ENCODE assay signal across 12 cellular contexts in the genomic region with DNA sequence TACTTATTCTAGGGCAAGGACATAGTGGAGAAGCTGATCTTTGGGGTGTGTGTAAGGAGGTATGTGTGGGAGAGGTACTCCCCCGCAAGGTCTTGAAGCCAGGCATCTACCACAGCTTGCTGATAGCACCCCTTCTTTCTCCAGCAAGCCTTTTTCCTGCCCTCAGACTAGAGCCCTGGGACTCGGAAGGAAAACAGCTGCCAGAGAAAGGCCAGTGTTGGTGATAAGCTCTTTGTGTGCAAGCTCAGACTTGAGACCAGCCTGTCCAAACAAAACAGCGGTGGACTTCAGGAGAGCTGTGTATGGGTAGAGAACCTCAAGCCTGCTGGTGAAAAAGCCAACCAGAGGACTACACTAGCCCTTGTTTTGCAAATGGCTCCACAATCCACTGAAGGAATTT.
A peak's percentile ranks its signal among the peaks of the same experiment; 100 is the strongest.
DNase-seq lines count a peak whose midpoint lies in the region; ATAC-seq, FAIRE-seq and TF ChIP-seq lines count a peak whose summit lies in the region.
"Had no signal": no experiment of that assay in that cellular context is flagged by ENCODE, and none has a peak within 500 bp of the region (broad histone marks: within the 10 kb centered on the region; RNA-seq: fewer than 3 reads in every experiment).

No MANE protein-coding gene starts in this region.

- TF ChIP-seq POLR2A in heart left ventricle (IDR thresholded peaks at IDR 0.05), result no peak

- 57 to 72% (median 59%) methylated on average over 3 of the region's 3 CpGs for WGBS in heart left ventricle, 4 donors

- no peaks in the 10 kb centered on the region for H3K79me2 ChIP-seq in astrocyte (ENCODE audit: insufficient read depth, low read length)

- H3K4me2 ChIP-seq in astrocyte (ENCODE audit: low read length), result peak overlapping the region; percentile 39

- no peak overlapping the region for H3K9ac ChIP-seq in astrocyte (ENCODE audit: low read length)

- H3K4me3 ChIP-seq in heart left ventricle, result no peak overlapping the region
- H3K4me3 ChIP-seq in astrocyte (ENCODE audit: insufficient read depth, low read depth, low read length), result no peak overlapping the region

- intact Hi-C loops in heart left ventricle (cut with DNase I), result loop anchor here (1.0 to 10.0 kb wide), 13 partner anchors 65 to 1975 kb away; no protein-coding TSS in a partner anchor
- intact Hi-C loops in Right ventricle myocardium superior (cut with DNase I), result loop anchor here (5.0 to 10.0 kb wide), 3 partner anchors 585 to 1975 kb away; no protein-coding TSS in a partner anchor

- TF ChIP-seq CTCF in heart left ventricle (IDR thresholded peaks at IDR 0.05), result no peak
- TF ChIP-seq CTCF in astrocyte (IDR thresholded peaks at IDR 0.05; ENCODE audit: insufficient read depth, low read depth, low read length), result no peak

- DNase-seq in heart left ventricle (no peak), Right ventricle myocardium superior (no peak), astrocyte (ENCODE audit: low read depth) (peak; percentile 26), lung microvascular endothelial cell (ENCODE audit: low read depth in 2 of 2) (peak; percentile 32 to 55), dedifferentiated amniotic fluid mesenchymal stem cell (ENCODE audit: extremely low spot score) (no peak), HCEC 1CT (no peak)

- peak overlapping the region in 7 of 12 donors; percentile 12 to 68 (median 30) for H3K27ac ChIP-seq in heart left ventricle
- no peak overlapping the region for H3K27ac ChIP-seq in astrocyte (ENCODE audit: low read depth, low read length)

- H3K9me3 Mint-ChIP-seq in astrocyte (ENCODE audit: unreplicated experiment), result no peaks in the 10 kb centered on the region
- H3K9me3 Mint-ChIP-seq: naive thymus-derived CD4-positive, alpha-beta T cell; stimulated activated naive CD8-positive, alpha-beta T cell treated with anti-CD3 and anti-CD28 coated beads, Interleukin-15, Interleukin-2, amounts not matched to agents 100 ng/mL and 50 ng/mL, for 24 hours had no signal

- H3K36me3 ChIP-seq in heart left ventricle (no peaks in the 10 kb centered on the region), astrocyte (ENCODE audit: insufficient read depth, low read length) (no peaks in the 10 kb centered on the region)

- no peak overlapping the region for H3K4me3 Mint-ChIP-seq in astrocyte (ENCODE audit: unreplicated experiment)
- H3K4me3 Mint-ChIP-seq: naive thymus-derived CD4-positive, alpha-beta T cell; stimulated activated naive CD8-positive, alpha-beta T cell treated with anti-CD3 and anti-CD28 coated beads, Interleukin-15, Interleukin-2, amounts not matched to agents 100 ng/mL and 50 ng/mL, for 24 hours had no signal

- H3K4me1 Mint-ChIP-seq in astrocyte (ENCODE audit: low read depth, unreplicated experiment), result peaks cover 25% of the 10 kb centered on the region

- no peaks in the 10 kb centered on the region for H4K20me1 ChIP-seq in astrocyte (ENCODE audit: insufficient read depth, low read length)

- H2AFZ ChIP-seq in astrocyte (ENCODE audit: low read depth, low read length), result no peak overlapping the region

- H3K4me1 ChIP-seq in heart left ventricle, result peaks cover 0 to 36% (median 6%) of the 10 kb centered on the region in 12 donors
- peaks cover 22% of the 10 kb centered on the region for H3K4me1 ChIP-seq in astrocyte (ENCODE audit: insufficient read depth, low read length)

- peak in 3 of 4 donors; percentile 36 to 65 (median 39) for ATAC-seq in heart left ventricle
- no peak for ATAC-seq in Right ventricle myocardium superior (ENCODE audit: poor library complexity)
- no peak for ATAC-seq in HG03342 (IDR thresholded peaks at IDR 0.05; ENCODE audit: unreplicated experiment)
- no peak for ATAC-seq in activated CD4-positive, CD25-positive, alpha-beta regulatory T cell treated with anti-CD3 and anti-CD28 coated beads, Interleukin-2, amount 50 U/mL, for 24 hours

- FAIRE-seq in astrocyte (lab: Jason Lieb, UNC), result no peak
- FAIRE-seq: colon, G401.6 had no signal

- H3K27me3 Mint-ChIP-seq in astrocyte (ENCODE audit: low read depth, unreplicated experiment), result no peaks in the 10 kb centered on the region

- no peak overlapping the region for H3K27ac Mint-ChIP-seq in astrocyte (ENCODE audit: unreplicated experiment)
- H3K27ac Mint-ChIP-seq: naive thymus-derived CD4-positive, alpha-beta T cell; stimulated activated naive CD8-positive, alpha-beta T cell treated with anti-CD3 and anti-CD28 coated beads, Interleukin-15, Interleukin-2, amounts not matched to agents 100 ng/mL and 50 ng/mL, for 24 hours had no signal

- no peaks in the 10 kb centered on the region for H3K9me3 ChIP-seq in heart left ventricle
- no peaks in the 10 kb centered on the region for H3K9me3 ChIP-seq in astrocyte (ENCODE audit: insufficient read depth, low read depth, low read length)

- H3K27me3 ChIP-seq in heart left ventricle (no peaks in the 10 kb centered on the region), astrocyte (ENCODE audit: insufficient read depth, low read length) (no peaks in the 10 kb centered on the region)

- no peaks in the 10 kb centered on the region for H3K36me3 Mint-ChIP-seq in astrocyte (ENCODE audit: low read depth, unreplicated experiment)
- H3K36me3 Mint-ChIP-seq: naive thymus-derived CD4-positive, alpha-beta T cell had no signal

Comparison
In these comparisons a context has a peak if more than half of its experiments do, and no peak if none do; other contexts are left out.
1. ATAC-seq: peak in heart left ventricle (3 of 4); none in Right ventricle myocardium superior (single experiment), HG03342 (single experiment) and activated CD4-positive, CD25-positive, alpha-beta regulatory T cell treated with anti-CD3 and anti-CD28 coated beads, Interleukin-2, amount 50 U/mL, for 24 hours (0 of 2).
2. DNase-seq: peak in astrocyte (single experiment) and lung microvascular endothelial cell (2 of 2); none in heart left ventricle (0 of 5), Right ventricle myocardium superior (single experiment), dedifferentiated amniotic fluid mesenchymal stem cell (single experiment) and HCEC 1CT (single experiment).